ENCODE assay signal across 8 cellular contexts in genomic region chr2:231198291-231199173, GRCh38. TPM values are rescaled to one million over a fixed set of nuclear protein-coding genes. Genes with fewer than 3 reads are reported as not detected.
A peak's percentile ranks its signal among the peaks of the same experiment; 100 is the strongest.
DNase-seq lines count a peak whose midpoint lies in the region; ATAC-seq lines count a peak whose summit lies in the region.

ARMC9 (plus strand) TSS chr2:231198631; CDS start chr2:231206239, 7,608 bp downstream.

- H3K4me1 ChIP-seq in esophagus (ENCODE audit: control insufficient read depth in 2 of 2, insufficient read depth in 2 of 2, low read length in 1 of 2), result peaks cover 3 to 6% of the 10 kb centered on the region in 2 donors
- peaks cover 4% of the 10 kb centered on the region for H3K4me1 ChIP-seq in mucosa of stomach (ENCODE audit: control insufficient read depth, insufficient read depth, low read length)

- DNase-seq in DMS 273 (lab: John Stamatoyannopoulos, UW; ENCODE audit: unreplicated experiment) (peak; percentile 90), HT1080 (ENCODE audit: low read depth) (peak; percentile 78), OCI-M1 (lab: John Stamatoyannopoulos, UW) (peak; percentile 74)
- peak; percentile 75 for DNase-seq in activated T-cell treated with anti-CD3 and anti-CD28 coated beads, Interleukin-2, amount 50 U/mL, for 1 hour
- peak; percentile 38 to 61 for DNase-seq in stimulated activated CD8-positive, alpha-beta memory T cell treated with anti-CD3 and anti-CD28 coated beads, Interleukin-4, amount 100 ng/mL, for 4 hours (ENCODE audit: low read depth in 2 of 2, low spot score in 1 of 2)

- H3K36me3 ChIP-seq in esophagus (ENCODE audit: control insufficient read depth in 2 of 2, insufficient read depth in 2 of 2, low read length in 1 of 2), result no peaks in the 10 kb centered on the region
- no peaks in the 10 kb centered on the region for H3K36me3 ChIP-seq in mucosa of stomach (ENCODE audit: control insufficient read depth, insufficient read depth, low read length)

- peak; percentile 94 for ATAC-seq in GM21381 (IDR thresholded peaks at IDR 0.05; ENCODE audit: unreplicated experiment)

- H3K27ac ChIP-seq in esophagus (ENCODE audit: low read depth in 2 of 2, low read length in 1 of 2), result peak within 1 kb of the TSS; percentile 44 to 76

- H3K27me3 ChIP-seq in esophagus (ENCODE audit: control insufficient read depth in 1 of 2, insufficient read depth in 2 of 2, low read length in 2 of 2) (no peaks in the 10 kb centered on the region), mucosa of stomach (ENCODE audit: control insufficient read depth, insufficient read depth, low read length) (no peaks in the 10 kb centered on the region)

- H3K9me3 ChIP-seq in esophagus (ENCODE audit: control insufficient read depth in 2 of 2, insufficient read depth in 1 of 2, low read depth in 1 of 2, low read length in 1 of 2) (no peaks in the 10 kb centered on the region), mucosa of stomach (ENCODE audit: control insufficient read depth, low read length) (no peaks in the 10 kb centered on the region)

- WGBS in esophagus, 2 donors, result 1% methylated on average over 75 to 83 of the region's 83 CpGs

- H3K9ac ChIP-seq in mucosa of stomach (ENCODE audit: low read length), result peak within 1 kb of the TSS; percentile 69

- H3K4me3 ChIP-seq in esophagus (ENCODE audit: low read depth in 1 of 2, low read length in 2 of 2), result peak within 1 kb of the TSS; percentile 83 to 98
- peak within 1 kb of the TSS; percentile 82 for H3K4me3 ChIP-seq in mucosa of stomach (ENCODE audit: low read length)

RNA-seq across cellular contexts. Expression of gene ARMC9, which starts in this region (rescaled TPM):
- 11.0 and 13.0 TPM in 2 replicates for total RNA-seq in HT1080 (2014; rRNA removed; shearing (Covaris generic))
- polyA plus RNA-seq in HT1080 (2015; cell fraction: cytosol; rRNA removed), result 11.4 and 11.5 TPM in 2 replicates
- 20.5 and 22.5 TPM in 2 replicates for polyA plus RNA-seq in HT1080 (2015; cell fraction: nucleus; rRNA removed)
- 1 to 10 TPM; 2.9 to 3.6 TPM for polyA plus RNA-seq in esophagus

Comparison
In these comparisons a context has a peak if more than half of its experiments do, and no peak if none do; other contexts are left out.
1. Peak in every context shown above with its lines: DNase-seq, ATAC-seq, H3K4me3 ChIP-seq and H3K27ac ChIP-seq.